11 cellular contexts compared by ENCODE assay signal in the genomic region with DNA sequence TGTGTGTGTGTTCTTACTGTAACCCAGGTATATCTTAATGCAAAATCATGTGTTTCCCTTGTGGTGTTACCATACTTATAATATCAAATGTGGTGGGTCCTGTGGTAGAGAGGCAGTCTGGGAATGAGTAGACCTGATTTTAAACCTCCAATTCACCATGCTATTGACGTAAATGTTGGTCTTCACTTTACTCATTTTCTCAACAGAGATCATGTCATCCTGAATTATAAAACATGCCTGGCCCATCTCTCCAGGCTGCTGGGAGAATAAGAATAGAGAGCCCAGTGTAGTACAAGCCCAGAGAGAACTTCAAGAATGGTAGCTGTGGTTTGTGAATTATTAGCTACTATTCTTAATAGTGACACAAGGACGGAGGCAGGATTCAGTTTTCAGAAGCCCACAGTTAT.
DNase-seq lines count a peak whose midpoint lies in the region; ATAC-seq, FAIRE-seq and TF ChIP-seq lines count a peak whose summit lies in the region.
"Had no signal": no experiment of that assay in that cellular context is flagged by ENCODE, and none has a peak within 500 bp of the region (broad histone marks: within the 10 kb centered on the region; RNA-seq: fewer than 3 reads in every experiment).

No MANE protein-coding gene starts in this region.

- peaks cover 7% of the 10 kb centered on the region for H3K36me3 ChIP-seq in osteoblast (ENCODE audit: insufficient read depth, low read length)
- H3K36me3 ChIP-seq: prostate gland, stomach had no signal

- peaks cover 53% of the 10 kb centered on the region for H3K4me1 ChIP-seq in osteoblast (ENCODE audit: insufficient read depth, low read length)
- H3K4me1 ChIP-seq: prostate gland had no signal

- no peak for TF ChIP-seq CTCF in osteoblast (IDR thresholded peaks at IDR 0.05; ENCODE audit: extremely low read depth, low read depth, low read length)
- no peak for TF ChIP-seq CTCF in dorsolateral prefrontal cortex (IDR thresholded peaks at IDR 0.05 in 54 of 56, conservative IDR thresholded peaks at IDR 0.05 in 2 of 56; ENCODE audit: low read depth in 1 of 56, partially characterized antibody in 56 of 56)

- TF ChIP-seq POLR2A in H54 (IDR thresholded peaks at IDR 0.05; ENCODE audit: low read depth, low read length): no peak

- peaks cover 95% of the 10 kb centered on the region for H3K79me2 ChIP-seq in osteoblast (ENCODE audit: insufficient read depth, low read length)

- H3K4me3 ChIP-seq in osteoblast (ENCODE audit: insufficient read depth, low read length) (no peak overlapping the region), dorsolateral prefrontal cortex (no peak overlapping the region)
- H3K4me3 ChIP-seq: prostate gland, stomach had no signal

- peak overlapping the region; percentile 89 for H3K27ac ChIP-seq in osteoblast (ENCODE audit: low read depth, low read length)
- peak overlapping the region in 1 of 59 donors; percentile 18 for H3K27ac ChIP-seq in dorsolateral prefrontal cortex
- H3K27ac ChIP-seq: prostate gland, stomach had no signal

- DNase-seq in osteoblast (ENCODE audit: insufficient read length, low spot score, missing footprints): no peak
- no peak for DNase-seq in H54 (ENCODE audit: insufficient read length, low spot score)
- DNase-seq in dorsolateral prefrontal cortex: no peak
- no peak for DNase-seq in NCI-H526 treated with DMSO at 0.1 percent for 48 hours (lab: John Stamatoyannopoulos, UW)
- DNase-seq: activated CD4-positive, CD25-positive, alpha-beta regulatory T cell; stomach had no signal

- H3K27me3 ChIP-seq in osteoblast (ENCODE audit: insufficient read depth, low read length): no peaks in the 10 kb centered on the region
- H3K27me3 ChIP-seq in dorsolateral prefrontal cortex: no peaks in the 10 kb centered on the region
- H3K27me3 ChIP-seq: stomach had no signal

- no peaks in the 10 kb centered on the region for H3K9me3 ChIP-seq in osteoblast (ENCODE audit: low read depth, low read length)
- H3K9me3 ChIP-seq: prostate gland, stomach had no signal

- H3K4me2 ChIP-seq in osteoblast (ENCODE audit: insufficient read depth, low read length): no peak overlapping the region

- intact Hi-C loops in dorsolateral prefrontal cortex (cut with DNase I): no loop called here

- no peak overlapping the region for H2AFZ ChIP-seq in osteoblast (ENCODE audit: low read length)

- H4K20me1 ChIP-seq in osteoblast (ENCODE audit: insufficient read depth, low read length): peaks cover 55% of the 10 kb centered on the region

- no peak for FAIRE-seq in H54 (lab: Jason Lieb, UNC)
- FAIRE-seq: colon had no signal

- peak; percentile 61 for ATAC-seq in GM18867 (IDR thresholded peaks at IDR 0.05; ENCODE audit: unreplicated experiment)
- peak; percentile 59 for ATAC-seq in GM21723 (IDR thresholded peaks at IDR 0.05; ENCODE audit: unreplicated experiment)
- ATAC-seq in HG03442 (IDR thresholded peaks at IDR 0.05; ENCODE audit: unreplicated experiment): peak; percentile 72
